ENCODE assay signal across 1 cellular context in the genomic region with DNA sequence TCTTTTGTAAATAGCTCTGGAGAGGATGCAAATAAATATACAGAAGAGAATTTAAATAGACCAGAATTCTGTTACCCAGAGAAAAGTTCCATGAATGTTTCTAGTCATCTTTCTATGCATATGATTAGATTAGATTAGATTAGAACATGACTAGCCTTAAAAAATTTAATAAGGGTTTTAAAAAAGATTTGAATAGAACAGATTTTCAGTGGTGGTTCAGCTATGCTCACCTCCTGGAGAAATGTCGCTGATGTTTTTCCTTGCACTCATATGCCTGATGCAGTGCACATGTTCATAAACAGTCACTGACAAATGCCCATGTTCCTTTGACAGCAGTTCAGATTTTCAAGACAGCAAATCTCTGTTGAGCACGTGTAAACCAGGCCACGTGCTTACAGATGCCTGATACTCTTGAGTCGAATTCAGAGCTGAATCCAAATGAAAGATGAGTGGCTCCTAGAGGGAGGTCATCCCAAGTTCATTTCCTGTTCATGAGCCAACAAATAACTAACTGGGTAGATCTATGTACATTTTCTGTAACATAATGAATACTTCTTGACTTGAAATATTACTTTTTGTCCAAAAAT.
A peak's percentile ranks its signal among the peaks of the same experiment; 100 is the strongest.
TF ChIP-seq lines count a peak whose summit lies in the region.

No MANE protein-coding gene starts in this region.

TF ChIP-seq in SK-N-SH, 30 proteins besides CTCF, POLR2A, EP300 and RAD21 (continued from another document):
- TF ChIP-seq, protein P1, sequence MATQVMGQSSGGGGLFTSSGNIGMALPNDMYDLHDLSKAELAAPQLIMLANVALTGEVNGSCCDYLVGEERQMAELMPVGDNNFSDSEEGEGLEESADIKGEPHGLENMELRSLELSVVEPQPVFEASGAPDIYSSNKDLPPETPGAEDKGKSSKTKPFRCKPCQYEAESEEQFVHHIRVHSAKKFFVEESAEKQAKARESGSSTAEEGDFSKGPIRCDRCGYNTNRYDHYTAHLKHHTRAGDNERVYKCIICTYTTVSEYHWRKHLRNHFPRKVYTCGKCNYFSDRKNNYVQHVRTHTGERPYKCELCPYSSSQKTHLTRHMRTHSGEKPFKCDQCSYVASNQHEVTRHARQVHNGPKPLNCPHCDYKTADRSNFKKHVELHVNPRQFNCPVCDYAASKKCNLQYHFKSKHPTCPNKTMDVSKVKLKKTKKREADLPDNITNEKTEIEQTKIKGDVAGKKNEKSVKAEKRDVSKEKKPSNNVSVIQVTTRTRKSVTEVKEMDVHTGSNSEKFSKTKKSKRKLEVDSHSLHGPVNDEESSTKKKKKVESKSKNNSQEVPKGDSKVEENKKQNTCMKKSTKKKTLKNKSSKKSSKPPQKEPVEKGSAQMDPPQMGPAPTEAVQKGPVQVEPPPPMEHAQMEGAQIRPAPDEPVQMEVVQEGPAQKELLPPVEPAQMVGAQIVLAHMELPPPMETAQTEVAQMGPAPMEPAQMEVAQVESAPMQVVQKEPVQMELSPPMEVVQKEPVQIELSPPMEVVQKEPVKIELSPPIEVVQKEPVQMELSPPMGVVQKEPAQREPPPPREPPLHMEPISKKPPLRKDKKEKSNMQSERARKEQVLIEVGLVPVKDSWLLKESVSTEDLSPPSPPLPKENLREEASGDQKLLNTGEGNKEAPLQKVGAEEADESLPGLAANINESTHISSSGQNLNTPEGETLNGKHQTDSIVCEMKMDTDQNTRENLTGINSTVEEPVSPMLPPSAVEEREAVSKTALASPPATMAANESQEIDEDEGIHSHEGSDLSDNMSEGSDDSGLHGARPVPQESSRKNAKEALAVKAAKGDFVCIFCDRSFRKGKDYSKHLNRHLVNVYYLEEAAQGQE (IDR thresholded peaks at IDR 0.05; ENCODE audit: low read depth, low read length): no peak
- TF ChIP-seq SIN3A (IDR thresholded peaks at IDR 0.05; ENCODE audit: borderline replicate concordance, low read depth, low read length) (peak; percentile 99), TEAD4 (IDR thresholded peaks at IDR 0.05; ENCODE audit: borderline replicate concordance, insufficient read depth) (no peak), USF2 (IDR thresholded peaks at IDR 0.05; ENCODE audit: borderline replicate concordance, low read depth, low read length) (no peak), TCF12 (IDR thresholded peaks at IDR 0.05) (peak; percentile 55; the same call in 1 of the 2 replicates), POLR2AphosphoS5 (IDR thresholded peaks at IDR 0.05; ENCODE audit: low read depth, low read length) (no peak; the same call in 1 of the 2 replicates), MAX (IDR thresholded peaks at IDR 0.05; ENCODE audit: low read depth) (peak; percentile 99), FOXJ3 (CRISPR knock-in tag; IDR thresholded peaks at IDR 0.05) (no peak), JUND (IDR thresholded peaks at IDR 0.05) (no peak), MEF2A (IDR thresholded peaks at IDR 0.05; ENCODE audit: borderline replicate concordance, low read depth) (no peak), MXI1 (IDR thresholded peaks at IDR 0.05; ENCODE audit: low read depth, low read length) (peak; percentile 100), GABPA (IDR thresholded peaks at IDR 0.05; ENCODE audit: low read depth) (no peak), CHD2 (IDR thresholded peaks at IDR 0.05; ENCODE audit: low read length, partially characterized antibody) (no peak), EZH2phosphoT487 (IDR thresholded peaks at IDR 0.05; ENCODE audit: borderline replicate concordance, low read depth) (no peak), NFIC (IDR thresholded peaks at IDR 0.05; ENCODE audit: borderline replicate concordance) (peak; percentile 21; the same call in 1 of the 2 replicates), FOSL2 (IDR thresholded peaks at IDR 0.05; ENCODE audit: borderline replicate concordance, low read depth) (no peak)
TF ChIP-seq in SK-N-SH: peak in this region for 9.
